In the genomic region with DNA sequence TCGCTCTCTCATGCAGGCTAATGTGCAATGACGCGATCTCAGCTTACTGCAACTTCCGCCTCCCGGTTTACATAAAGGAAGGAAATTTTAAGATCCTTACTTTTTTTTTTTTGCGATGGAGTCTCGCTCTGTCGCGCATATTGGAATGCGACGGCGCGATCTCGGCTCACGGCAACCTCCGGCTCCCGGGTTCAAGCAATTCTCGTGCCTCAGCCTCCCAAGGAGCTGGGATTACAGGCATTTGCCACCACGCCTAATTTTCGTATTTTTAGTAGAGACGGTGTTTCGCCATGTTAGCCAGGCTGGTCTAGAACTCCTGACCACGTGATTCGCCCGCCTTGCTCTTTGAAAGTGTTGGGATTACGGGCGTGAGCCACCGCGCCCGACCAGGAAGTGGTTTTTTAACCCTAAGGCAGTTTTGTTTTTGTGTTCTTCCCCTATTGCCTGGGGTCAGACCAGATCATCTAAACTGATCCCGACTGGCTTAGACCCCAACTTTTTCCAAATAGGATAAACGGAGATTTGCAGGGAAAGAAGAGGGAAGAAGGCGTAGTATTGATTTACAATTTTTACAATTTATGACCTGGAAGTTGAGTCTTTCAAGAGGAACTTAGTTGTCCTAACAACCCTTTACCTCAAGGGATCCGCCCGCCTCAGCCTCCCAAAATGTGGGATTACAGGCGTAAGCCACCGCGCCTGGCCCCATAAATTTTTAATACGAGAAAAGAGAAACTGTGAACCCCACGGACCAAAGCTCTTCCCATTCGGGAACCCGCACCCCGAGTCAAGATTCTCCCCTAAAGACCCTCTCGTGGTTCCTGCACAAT, we compare ENCODE assay signal across 8 cellular contexts.
DNase-seq lines count a peak whose midpoint lies in the region; ATAC-seq and TF ChIP-seq lines count a peak whose summit lies in the region.

No MANE protein-coding gene starts in this region.

- intact Hi-C loops in left colon (cut with DNase I, micrococcal nuclease), result no loop called here

- H3K4me1 Mint-ChIP-seq in T-helper 17 cell, result peaks cover 2% of the 10 kb centered on the region

- TF ChIP-seq CTCF in coronary artery (IDR thresholded peaks at IDR 0.05), result no peak

- H3K9me3 ChIP-seq in T-helper 17 cell (ENCODE audit: control insufficient read depth, low read length, poor library complexity, severe bottlenecking), result no peaks in the 10 kb centered on the region

- no peaks in the 10 kb centered on the region for H3K36me3 Mint-ChIP-seq in T-helper 17 cell (ENCODE audit: low read depth)

- H3K4me3 ChIP-seq in coronary artery, result peak overlapping the region; percentile 75

- peak overlapping the region; percentile 98 for H3K4me3 Mint-ChIP-seq in T-helper 17 cell

- H3K27ac ChIP-seq in coronary artery, result peak overlapping the region; percentile 72 to 87

- DNase-seq in T-helper 17 cell (peak in 1 of 3 donors; percentile 18), coronary artery (ENCODE audit: low spot score) (peak; percentile 80), left colon (peak; percentile 23 to 32), HuH-7 (ENCODE audit: low spot score) (no peak)
- DNase-seq in stimulated activated CD4-positive, alpha-beta T cell treated with anti-CD3 and anti-CD28 coated beads, Interleukin-15, amount 100 ng/mL, for 48 hours (ENCODE audit: low read depth in 2 of 2), result peak; percentile 8

- ATAC-seq in GM18511 (IDR thresholded peaks at IDR 0.05; ENCODE audit: unreplicated experiment) (peak; percentile 39), T-helper 17 cell (no peak), left colon (peak; percentile 42), GM21390 (IDR thresholded peaks at IDR 0.05; ENCODE audit: unreplicated experiment) (no peak), HG02885 (IDR thresholded peaks at IDR 0.05; ENCODE audit: poor library complexity, unreplicated experiment) (no peak)

- peak overlapping the region; percentile 91 for H3K27ac Mint-ChIP-seq in T-helper 17 cell

- H3K27me3 Mint-ChIP-seq in T-helper 17 cell, result no peaks in the 10 kb centered on the region

Comparison
In these comparisons a context has a peak if more than half of its experiments do, and no peak if none do; other contexts are left out.
1. ATAC-seq: peak in GM18511 (single experiment) and left colon (single experiment); none in T-helper 17 cell (single experiment), GM21390 (single experiment) and HG02885 (single experiment).